ENCODE assay signal across 17 cellular contexts in genomic region chr5:174145091-174145490, GRCh38.
A peak's percentile ranks its signal among the peaks of the same experiment; 100 is the strongest.
DNase-seq lines count a peak whose midpoint lies in the region; ATAC-seq and TF ChIP-seq lines count a peak whose summit lies in the region.
"Had no signal": no experiment of that assay in that cellular context is flagged by ENCODE, and none has a peak within 500 bp of the region (broad histone marks: within the 10 kb centered on the region; RNA-seq: fewer than 3 reads in every experiment).

No MANE protein-coding gene starts in this region.

- no peak for TF ChIP-seq CTCF in Panc1 (IDR thresholded peaks at IDR 0.05)
- no peak for TF ChIP-seq CTCF in glutamatergic neuron (IDR thresholded peaks at IDR 0.05; ENCODE audit: partially characterized antibody, unreplicated experiment)
- no peak for TF ChIP-seq CTCF in transverse colon (IDR thresholded peaks at IDR 0.05)

- no peak for TF ChIP-seq POLR2A in transverse colon (IDR thresholded peaks at IDR 0.05)

- H3K4me1 ChIP-seq in Panc1 (ENCODE audit: control insufficient read depth, insufficient read depth, low read length) (no peaks in the 10 kb centered on the region), transverse colon (no peaks in the 10 kb centered on the region)

- no peak overlapping the region for H3K4me3 ChIP-seq in Panc1 (ENCODE audit: low read depth in 2 of 2, low read length in 2 of 2)
- no peak overlapping the region for H3K4me3 ChIP-seq in transverse colon

- H3K27ac Mint-ChIP-seq in glutamatergic neuron (ENCODE audit: unreplicated experiment): peak overlapping the region; percentile 13
- H3K27ac Mint-ChIP-seq: CD8-positive, alpha-beta memory T cell had no signal

- no peak for TF ChIP-seq EP300 in transverse colon (IDR thresholded peaks at IDR 0.05; ENCODE audit: low read depth)

- intact Hi-C loops in Panc1 (cut with micrococcal nuclease; ENCODE audit: unreplicated experiment): no loop called here
- intact Hi-C loops in transverse colon (cut with DNase I; ENCODE audit: low total_unique reads): no loop called here

- H3K9me3 Mint-ChIP-seq in glutamatergic neuron (ENCODE audit: unreplicated experiment): peaks cover 6% of the 10 kb centered on the region

- POLR2A ChIA-PET in Panc1 (lab: Charles Lee): no interaction called here

- WGBS in transverse colon (ENCODE audit: low coverage in 1 of 2), 2 donors: 50 to 51% methylated on average over 1 to 2 of the region's 2 CpGs

- H3K4me1 Mint-ChIP-seq in glutamatergic neuron (ENCODE audit: low read depth, unreplicated experiment): peaks cover 5% of the 10 kb centered on the region
- H3K4me1 Mint-ChIP-seq: CD8-positive, alpha-beta memory T cell had no signal

- H3K36me3 Mint-ChIP-seq in glutamatergic neuron (ENCODE audit: unreplicated experiment): no peaks in the 10 kb centered on the region
- H3K36me3 Mint-ChIP-seq: CD8-positive, alpha-beta memory T cell had no signal

- no peaks in the 10 kb centered on the region for H3K36me3 ChIP-seq in Panc1 (ENCODE audit: control insufficient read depth, insufficient read depth, low read length)
- no peaks in the 10 kb centered on the region for H3K36me3 ChIP-seq in transverse colon

- BruUV-seq in Panc1 (replicated peaks; lab: Mats Ljungman, UMichigan): no TSS peak

- DNase-seq in DMS53 treated with DMSO at 0.1 percent for 48 hours (lab: John Stamatoyannopoulos, UW; ENCODE audit: unreplicated experiment): peak; percentile 23
- no peak for DNase-seq in Panc1 (ENCODE audit: low read depth, low spot score)
- DNase-seq in glutamatergic neuron: no peak
- DNase-seq in substantia nigra (lab: John Stamatoyannopoulos, UW): no peak
- DNase-seq in transverse colon: no peak
- DNase-seq in mesenteric fat pad (ENCODE audit: low spot score): no peak
- DNase-seq in NCI-H2196 (lab: John Stamatoyannopoulos, UW; ENCODE audit: unreplicated experiment): no peak
- DNase-seq: ACHN; CD8-positive, alpha-beta memory T cell; DND-41; KG1; MV-4-11; NCI-H1694 treated with DMSO at 0.1 percent for 48 hours; NCI-H2107; NCI-H2227 treated with DMSO at 0.1 percent for 48 hours; NCI-H774; SHP77 had no signal

- no peaks in the 10 kb centered on the region for H3K9me3 ChIP-seq in Panc1 (ENCODE audit: control insufficient read depth, insufficient read depth, low read depth, low read length)
- no peaks in the 10 kb centered on the region for H3K9me3 ChIP-seq in transverse colon

- peak overlapping the region; percentile 16 for H3K4me3 Mint-ChIP-seq in glutamatergic neuron (ENCODE audit: unreplicated experiment)
- H3K4me3 Mint-ChIP-seq: CD8-positive, alpha-beta memory T cell had no signal

- no peaks in the 10 kb centered on the region for H3K27me3 Mint-ChIP-seq in glutamatergic neuron (ENCODE audit: unreplicated experiment)

- 0 out of 2 replicates have a peak, but pooled peaks have one; percentile 17 for ATAC-seq in Panc1

- in situ Hi-C loops in Panc1 (cut with HindIII; ENCODE audit: low pct_unique_long_range_greater_than_20kb, low sequenced_read_pairs) (no loop called here), transverse colon (cut with MboI; ENCODE audit: low pct_ligation_motif_present in 1 of 4, low pct_unique_long_range_greater_than_20kb in 1 of 4, low sequenced_read_pairs in 3 of 4) (no loop called here)

- H3K27ac ChIP-seq in Panc1 (ENCODE audit: low read length): no peak overlapping the region
- peak overlapping the region; percentile 60 for H3K27ac ChIP-seq in substantia nigra (ENCODE audit: low read depth, low read length, poor library complexity, severe bottlenecking)
- no peak overlapping the region for H3K27ac ChIP-seq in transverse colon

- CTCF ChIA-PET in Panc1 (lab: Charles Lee): no interaction called here

- peaks cover 10% of the 10 kb centered on the region for H3K27me3 ChIP-seq in Panc1 (ENCODE audit: control insufficient read depth, insufficient read depth, low read length)
- no peaks in the 10 kb centered on the region for H3K27me3 ChIP-seq in transverse colon
